In genomic region chr5:81553570-81554212, GRCh38 we compare ENCODE assay signal across 21 cellular contexts.
DNase-seq lines count a peak whose midpoint lies in the region; ATAC-seq and TF ChIP-seq lines count a peak whose summit lies in the region.
"Had no signal": no experiment of that assay in that cellular context is flagged by ENCODE, and none has a peak within 500 bp of the region (broad histone marks: within the 10 kb centered on the region; RNA-seq: fewer than 3 reads in every experiment).

No MANE protein-coding gene starts in this region.

- no peaks in the 10 kb centered on the region for H3K9me3 Mint-ChIP-seq in activated naive CD4-positive, alpha-beta T cell treated with anti-CD3 and anti-CD28 coated beads, Interleukin-2, amount 50 U/mL, for 24 hours
- H3K9me3 Mint-ChIP-seq in endothelial cell (ENCODE audit: unreplicated experiment), result no peaks in the 10 kb centered on the region
- H3K9me3 Mint-ChIP-seq: stimulated activated naive B cell treated with anti-CD40 and anti-IgM and Interleukin-4, amounts not matched to agents 10 μg/mL and 1 μg/mL and 100 μg/mL, for 72 hours had no signal

- DNase-seq in activated naive CD4-positive, alpha-beta T cell (lab: John Stamatoyannopoulos, UW), result no peak
- DNase-seq in NCI-H748 treated with DMSO at 0.1 percent for 48 hours (lab: John Stamatoyannopoulos, UW) (peak; percentile 3), endothelial cell (ENCODE audit: low spot score) (no peak), renal cortical epithelial cell (ENCODE audit: low read depth) (peak; percentile 10), anterior cingulate cortex (lab: John Stamatoyannopoulos, UW) (no peak), GM13977 (ENCODE audit: low spot score) (no peak)
- DNase-seq: activated naive CD4-positive, alpha-beta T cell treated with anti-CD3 and anti-CD28 coated beads, Interleukin-2, amount 50 U/mL, for 16 hours; activated T-cell treated with anti-CD3 and anti-CD28 coated beads, Interleukin-2, amount 50 U/mL, for 48 hours; aorta; DMS79; erythroblast; foreskin fibroblast; NCI-H2107; stimulated activated naive B cell treated with anti-CD40 and anti-IgM and Interleukin-4, amounts not matched to agents 10 μg/mL and 1 μg/mL and 100 μg/mL, for 72 hours; testis; uterus had no signal

- in situ Hi-C loops in GM13977 (cut with MboI; ENCODE audit: low pct_unique_long_range_greater_than_20kb, low sequenced_read_pairs, unreplicated experiment), result no loop called here

- TF ChIP-seq CTCF in endothelial cell (IDR thresholded peaks at IDR 0.05; ENCODE audit: unreplicated experiment) (no peak), GM13977 (IDR thresholded peaks at IDR 0.05; ENCODE audit: extremely low read depth, insufficient read depth, missing control alignments) (no peak)

- H3K27ac Mint-ChIP-seq in activated naive CD4-positive, alpha-beta T cell treated with anti-CD3 and anti-CD28 coated beads, Interleukin-2, amount 50 U/mL, for 24 hours, result peak overlapping the region; percentile 43
- H3K27ac Mint-ChIP-seq in endothelial cell (ENCODE audit: unreplicated experiment), result peak overlapping the region; percentile 99
- H3K27ac Mint-ChIP-seq: stimulated activated naive B cell treated with anti-CD40 and anti-IgM and Interleukin-4, amounts not matched to agents 10 μg/mL and 1 μg/mL and 100 μg/mL, for 72 hours had no signal

- ATAC-seq in HG03095 (IDR thresholded peaks at IDR 0.05; ENCODE audit: unreplicated experiment), result no peak
- ATAC-seq: activated CD4-positive, CD25-positive, alpha-beta regulatory T cell treated with anti-CD3 and anti-CD28 coated beads, Interleukin-2, amount 50 U/mL, for 24 hours; GM12878; HepG2; stimulated activated naive B cell treated with anti-CD40 and anti-IgM and Interleukin-4, amounts not matched to agents 10 μg/mL and 1 μg/mL and 100 μg/mL, for 72 hours had no signal

- H3K27me3 Mint-ChIP-seq in activated naive CD4-positive, alpha-beta T cell treated with anti-CD3 and anti-CD28 coated beads, Interleukin-2, amount 50 U/mL, for 24 hours, result no peaks in the 10 kb centered on the region
- peaks cover 3% of the 10 kb centered on the region for H3K27me3 Mint-ChIP-seq in endothelial cell (ENCODE audit: unreplicated experiment)
- H3K27me3 Mint-ChIP-seq: stimulated activated naive B cell treated with anti-CD40 and anti-IgM and Interleukin-4, amounts not matched to agents 10 μg/mL and 1 μg/mL and 100 μg/mL, for 72 hours had no signal

- H3K4me1 Mint-ChIP-seq in activated naive CD4-positive, alpha-beta T cell treated with anti-CD3 and anti-CD28 coated beads, Interleukin-2, amount 50 U/mL, for 24 hours, result peaks cover 33% of the 10 kb centered on the region
- peaks cover 30% of the 10 kb centered on the region for H3K4me1 Mint-ChIP-seq in endothelial cell (ENCODE audit: unreplicated experiment)

- H3K36me3 Mint-ChIP-seq in activated naive CD4-positive, alpha-beta T cell treated with anti-CD3 and anti-CD28 coated beads, Interleukin-2, amount 50 U/mL, for 24 hours, result peaks cover 6% of the 10 kb centered on the region
- no peaks in the 10 kb centered on the region for H3K36me3 Mint-ChIP-seq in endothelial cell (ENCODE audit: low read depth, unreplicated experiment)

- H3K4me3 Mint-ChIP-seq in activated naive CD4-positive, alpha-beta T cell treated with anti-CD3 and anti-CD28 coated beads, Interleukin-2, amount 50 U/mL, for 24 hours, result no peak overlapping the region
- peak overlapping the region; percentile 9 for H3K4me3 Mint-ChIP-seq in endothelial cell (ENCODE audit: unreplicated experiment)
- H3K4me3 Mint-ChIP-seq: stimulated activated naive B cell treated with anti-CD40 and anti-IgM and Interleukin-4, amounts not matched to agents 10 μg/mL and 1 μg/mL and 100 μg/mL, for 72 hours had no signal

Comparison
In these comparisons a context has a peak if more than half of its experiments do, and no peak if none do; other contexts are left out.
1. DNase-seq: peak in NCI-H748 treated with DMSO at 0.1 percent for 48 hours (single experiment) and renal cortical epithelial cell (single experiment); none in activated naive CD4-positive, alpha-beta T cell (0 of 4), endothelial cell (single experiment), anterior cingulate cortex (0 of 58) and GM13977 (single experiment).